ENCODE assay signal across 16 cellular contexts in the genomic region with DNA sequence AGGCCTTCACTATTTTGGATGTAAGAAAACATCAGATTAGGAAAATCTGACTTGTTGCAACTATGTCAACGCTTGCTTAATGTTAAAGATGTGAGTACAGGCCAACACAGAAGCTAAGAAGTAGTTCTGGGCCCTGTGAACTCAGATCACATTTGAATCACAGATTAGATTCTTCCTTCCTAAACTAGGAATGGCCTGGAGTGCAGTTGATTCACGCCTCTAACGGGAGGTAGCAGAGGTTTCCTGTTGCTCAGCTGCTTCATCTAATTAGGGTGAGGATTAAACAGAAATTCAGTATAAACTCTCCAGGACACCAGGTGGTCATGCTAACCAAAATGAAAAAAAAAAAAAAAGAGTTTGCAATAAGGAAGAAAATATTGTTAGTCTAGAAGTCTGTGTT.
"Had no signal": no experiment of that assay in that cellular context is flagged by ENCODE, and none has a peak within 500 bp of the region (broad histone marks: within the 10 kb centered on the region; RNA-seq: fewer than 3 reads in every experiment).

No MANE protein-coding gene starts in this region.

- H3K27ac Mint-ChIP-seq: immature natural killer cell; nephron; stimulated activated naive CD8-positive, alpha-beta T cell treated with anti-CD3 and anti-CD28 coated beads, Interleukin-15, amount 100 ng/mL, for 72 hours had no signal

- DNase-seq: activated CD4-positive, alpha-beta T cell treated with anti-CD3 and anti-CD28 coated beads for 1 hour; activated CD4-positive, alpha-beta T cell treated with anti-CD3 and anti-CD28 coated beads, Interleukin-2, amount 50 U/mL, for 4 hours; activated effector memory CD4-positive, alpha-beta T cell treated with Interleukin-2 at 50 U/mL for 16 hours; activated naive CD4-positive, alpha-beta T cell treated with anti-CD3 and anti-CD28 coated beads, Interleukin-2, amount 50 U/mL, for 16 hours; activated T-cell treated with anti-CD3 and anti-CD28 coated beads, Interleukin-2, amount 50 U/mL, for 1 hour; adrenal gland; colonic mucosa; hypothalamus; immature natural killer cell; stimulated activated CD4-positive, alpha-beta T cell treated with anti-CD3 and anti-CD28 coated beads, Interleukin-1b, Interleukin-23, amount 100 ng/mL, for 48 hours; stimulated activated naive CD8-positive, alpha-beta T cell treated with anti-CD3 and anti-CD28 coated beads, Interleukin-15, amount 100 ng/mL, for 72 hours; T-helper 1 cell; upper lobe of left lung had no signal

- H3K4me1 ChIP-seq: adrenal gland, colonic mucosa, esophagus muscularis mucosa, upper lobe of left lung had no signal

- H3K27me3 ChIP-seq: adrenal gland, cardiac muscle cell, colonic mucosa, esophagus muscularis mucosa, upper lobe of left lung had no signal

- H3K27me3 Mint-ChIP-seq: stimulated activated naive CD8-positive, alpha-beta T cell treated with anti-CD3 and anti-CD28 coated beads, Interleukin-15, amount 100 ng/mL, for 72 hours had no signal

- H3K36me3 ChIP-seq: adrenal gland, cardiac muscle cell, colonic mucosa, esophagus muscularis mucosa, upper lobe of left lung had no signal

- H3K36me3 Mint-ChIP-seq: immature natural killer cell had no signal

- H3K9me3 ChIP-seq: adrenal gland, colonic mucosa, esophagus muscularis mucosa, upper lobe of left lung had no signal

- H3K27ac ChIP-seq: adrenal gland, cardiac muscle cell, colonic mucosa, esophagus muscularis mucosa, upper lobe of left lung had no signal

- H3K4me1 Mint-ChIP-seq: immature natural killer cell; nephron; stimulated activated naive CD8-positive, alpha-beta T cell treated with anti-CD3 and anti-CD28 coated beads, Interleukin-15, amount 100 ng/mL, for 72 hours had no signal

- H3K4me3 ChIP-seq: adrenal gland, cardiac muscle cell, colonic mucosa, esophagus muscularis mucosa, upper lobe of left lung had no signal

- H3K4me3 Mint-ChIP-seq: immature natural killer cell; nephron; stimulated activated naive CD8-positive, alpha-beta T cell treated with anti-CD3 and anti-CD28 coated beads, Interleukin-15, amount 100 ng/mL, for 72 hours had no signal
